Comparison of ENCODE assay signal across 1 cellular context in genomic region chr2:74361327-74361726, GRCh38.
TF ChIP-seq lines count a peak whose summit lies in the region.

No MANE protein-coding gene starts in this region.

TF ChIP-seq in K562, 482 proteins besides CTCF, POLR2A, EP300 and RAD21:
- TF ChIP-seq, protein P1, sequence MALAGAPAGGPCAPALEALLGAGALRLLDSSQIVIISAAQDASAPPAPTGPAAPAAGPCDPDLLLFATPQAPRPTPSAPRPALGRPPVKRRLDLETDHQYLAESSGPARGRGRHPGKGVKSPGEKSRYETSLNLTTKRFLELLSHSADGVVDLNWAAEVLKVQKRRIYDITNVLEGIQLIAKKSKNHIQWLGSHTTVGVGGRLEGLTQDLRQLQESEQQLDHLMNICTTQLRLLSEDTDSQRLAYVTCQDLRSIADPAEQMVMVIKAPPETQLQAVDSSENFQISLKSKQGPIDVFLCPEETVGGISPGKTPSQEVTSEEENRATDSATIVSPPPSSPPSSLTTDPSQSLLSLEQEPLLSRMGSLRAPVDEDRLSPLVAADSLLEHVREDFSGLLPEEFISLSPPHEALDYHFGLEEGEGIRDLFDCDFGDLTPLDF (CRISPR knock-in tag; IDR thresholded peaks at IDR 0.05), result no peak
- TF ChIP-seq HNRNPUL1 (IDR thresholded peaks at IDR 0.05; ENCODE audit: low read length) (no peak), NUFIP1 (IDR thresholded peaks at IDR 0.05; ENCODE audit: partially characterized antibody) (no peak), ZNF277 (CRISPR knock-in tag; IDR thresholded peaks at IDR 0.05; ENCODE audit: borderline replicate concordance) (no peak), TRIM24 (IDR thresholded peaks at IDR 0.05) (no peak), NCOA4 (IDR thresholded peaks at IDR 0.05; ENCODE audit: partially characterized antibody) (no peak), TSHZ1 (CRISPR knock-in tag; IDR thresholded peaks at IDR 0.05) (no peak), ZNF431 (CRISPR knock-in tag; IDR thresholded peaks at IDR 0.05) (no peak), ZNF41 (CRISPR knock-in tag; conservative IDR thresholded peaks at IDR 0.05) (no peak), CHD2 (IDR thresholded peaks at IDR 0.05; ENCODE audit: low read depth, low read length) (no peak), ZFP1 (CRISPR knock-in tag; IDR thresholded peaks at IDR 0.05) (no peak), MITF (IDR thresholded peaks at IDR 0.05) (no peak)
- TF ChIP-seq, protein P2, sequence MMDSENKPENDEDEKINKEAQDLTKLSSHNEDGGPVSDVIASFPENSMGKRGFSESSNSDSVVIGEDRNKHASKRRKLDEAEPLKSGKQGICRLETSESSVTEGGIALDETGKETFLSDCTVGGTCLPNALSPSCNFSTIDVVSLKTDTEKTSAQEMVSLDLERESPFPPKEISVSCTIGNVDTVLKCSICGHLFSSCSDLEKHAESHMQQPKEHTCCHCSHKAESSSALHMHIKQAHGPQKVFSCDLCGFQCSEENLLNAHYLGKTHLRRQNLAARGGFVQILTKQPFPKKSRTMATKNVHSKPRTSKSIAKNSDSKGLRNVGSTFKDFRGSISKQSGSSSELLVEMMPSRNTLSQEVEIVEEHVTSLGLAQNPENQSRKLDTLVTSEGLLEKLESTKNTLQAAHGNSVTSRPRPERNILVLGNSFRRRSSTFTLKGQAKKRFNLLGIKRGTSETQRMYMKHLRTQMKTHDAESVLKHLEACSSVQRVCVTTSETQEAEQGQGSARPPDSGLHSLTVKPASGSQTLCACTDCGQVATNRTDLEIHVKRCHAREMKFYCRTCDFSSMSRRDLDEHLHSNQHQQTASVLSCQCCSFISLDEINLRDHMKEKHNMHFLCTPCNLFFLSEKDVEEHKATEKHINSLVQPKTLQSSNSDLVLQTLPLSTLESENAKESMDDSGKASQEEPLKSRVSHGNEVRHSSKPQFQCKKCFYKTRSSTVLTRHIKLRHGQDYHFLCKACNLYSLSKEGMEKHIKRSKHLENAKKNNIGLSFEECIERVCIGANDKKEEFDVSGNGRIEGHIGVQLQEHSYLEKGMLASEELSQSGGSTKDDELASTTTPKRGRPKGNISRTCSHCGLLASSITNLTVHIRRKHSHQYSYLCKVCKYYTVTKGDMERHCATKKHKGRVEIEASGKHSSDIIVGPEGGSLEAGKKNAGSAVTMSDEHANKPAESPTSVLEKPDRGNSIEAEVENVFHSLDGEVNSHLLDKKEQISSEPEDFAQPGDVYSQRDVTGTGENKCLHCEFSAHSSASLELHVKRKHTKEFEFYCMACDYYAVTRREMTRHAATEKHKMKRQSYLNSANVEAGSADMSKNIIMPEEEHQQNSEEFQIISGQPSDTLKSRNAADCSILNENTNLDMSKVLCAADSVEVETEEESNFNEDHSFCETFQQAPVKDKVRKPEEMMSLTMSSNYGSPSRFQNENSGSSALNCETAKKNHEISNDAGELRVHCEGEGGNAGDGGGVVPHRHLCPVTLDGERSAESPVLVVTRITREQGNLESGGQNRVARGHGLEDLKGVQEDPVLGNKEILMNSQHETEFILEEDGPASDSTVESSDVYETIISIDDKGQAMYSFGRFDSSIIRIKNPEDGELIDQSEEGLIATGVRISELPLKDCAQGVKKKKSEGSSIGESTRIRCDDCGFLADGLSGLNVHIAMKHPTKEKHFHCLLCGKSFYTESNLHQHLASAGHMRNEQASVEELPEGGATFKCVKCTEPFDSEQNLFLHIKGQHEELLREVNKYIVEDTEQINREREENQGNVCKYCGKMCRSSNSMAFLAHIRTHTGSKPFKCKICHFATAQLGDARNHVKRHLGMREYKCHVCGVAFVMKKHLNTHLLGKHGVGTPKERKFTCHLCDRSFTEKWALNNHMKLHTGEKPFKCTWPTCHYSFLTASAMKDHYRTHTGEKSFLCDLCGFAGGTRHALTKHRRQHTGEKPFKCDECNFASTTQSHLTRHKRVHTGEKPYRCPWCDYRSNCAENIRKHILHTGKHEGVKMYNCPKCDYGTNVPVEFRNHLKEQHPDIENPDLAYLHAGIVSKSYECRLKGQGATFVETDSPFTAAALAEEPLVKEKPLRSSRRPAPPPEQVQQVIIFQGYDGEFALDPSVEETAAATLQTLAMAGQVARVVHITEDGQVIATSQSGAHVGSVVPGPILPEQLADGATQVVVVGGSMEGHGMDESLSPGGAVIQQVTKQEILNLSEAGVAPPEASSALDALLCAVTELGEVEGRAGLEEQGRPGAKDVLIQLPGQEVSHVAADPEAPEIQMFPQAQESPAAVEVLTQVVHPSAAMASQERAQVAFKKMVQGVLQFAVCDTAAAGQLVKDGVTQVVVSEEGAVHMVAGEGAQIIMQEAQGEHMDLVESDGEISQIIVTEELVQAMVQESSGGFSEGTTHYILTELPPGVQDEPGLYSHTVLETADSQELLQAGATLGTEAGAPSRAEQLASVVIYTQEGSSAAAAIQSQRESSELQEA (IDR thresholded peaks at IDR 0.05; ENCODE audit: low read depth), result no peak
- TF ChIP-seq, protein P3, sequence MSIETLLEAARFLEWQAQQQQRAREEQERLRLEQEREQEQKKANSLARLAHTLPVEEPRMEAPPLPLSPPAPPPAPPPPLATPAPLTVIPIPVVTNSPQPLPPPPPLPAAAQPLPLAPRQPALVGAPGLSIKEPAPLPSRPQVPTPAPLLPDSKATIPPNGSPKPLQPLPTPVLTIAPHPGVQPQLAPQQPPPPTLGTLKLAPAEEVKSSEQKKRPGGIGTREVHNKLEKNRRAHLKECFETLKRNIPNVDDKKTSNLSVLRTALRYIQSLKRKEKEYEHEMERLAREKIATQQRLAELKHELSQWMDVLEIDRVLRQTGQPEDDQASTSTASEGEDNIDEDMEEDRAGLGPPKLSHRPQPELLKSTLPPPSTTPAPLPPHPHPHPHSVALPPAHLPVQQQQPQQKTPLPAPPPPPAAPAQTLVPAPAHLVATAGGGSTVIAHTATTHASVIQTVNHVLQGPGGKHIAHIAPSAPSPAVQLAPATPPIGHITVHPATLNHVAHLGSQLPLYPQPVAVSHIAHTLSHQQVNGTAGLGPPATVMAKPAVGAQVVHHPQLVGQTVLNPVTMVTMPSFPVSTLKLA (conservative IDR thresholded peaks at IDR 0.05), result no peak
- TF ChIP-seq, protein P4, sequence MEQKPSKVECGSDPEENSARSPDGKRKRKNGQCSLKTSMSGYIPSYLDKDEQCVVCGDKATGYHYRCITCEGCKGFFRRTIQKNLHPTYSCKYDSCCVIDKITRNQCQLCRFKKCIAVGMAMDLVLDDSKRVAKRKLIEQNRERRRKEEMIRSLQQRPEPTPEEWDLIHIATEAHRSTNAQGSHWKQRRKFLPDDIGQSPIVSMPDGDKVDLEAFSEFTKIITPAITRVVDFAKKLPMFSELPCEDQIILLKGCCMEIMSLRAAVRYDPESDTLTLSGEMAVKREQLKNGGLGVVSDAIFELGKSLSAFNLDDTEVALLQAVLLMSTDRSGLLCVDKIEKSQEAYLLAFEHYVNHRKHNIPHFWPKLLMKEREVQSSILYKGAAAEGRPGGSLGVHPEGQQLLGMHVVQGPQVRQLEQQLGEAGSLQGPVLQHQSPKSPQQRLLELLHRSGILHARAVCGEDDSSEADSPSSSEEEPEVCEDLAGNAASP (IDR thresholded peaks at IDR 0.05), result no peak
